In the genomic region with DNA sequence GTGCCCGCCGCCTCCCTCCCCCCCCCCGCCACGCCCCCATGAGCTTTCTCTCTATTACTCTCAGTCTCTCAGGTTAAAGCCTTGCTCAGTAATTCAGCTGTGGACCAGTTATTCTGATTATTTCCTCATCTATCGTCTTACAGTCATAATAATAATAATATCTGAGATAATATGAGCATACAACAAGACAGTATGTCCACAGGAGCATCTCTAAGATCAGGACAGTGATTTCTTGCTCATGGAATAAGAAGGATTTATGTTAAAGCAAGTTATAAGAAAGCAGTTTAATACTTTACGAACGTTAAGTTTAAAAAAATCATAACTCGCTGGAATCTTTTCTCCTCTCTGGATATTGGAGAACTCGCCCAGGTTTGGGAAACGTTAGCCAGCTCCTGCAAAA, we compare ENCODE assay signal across 8 cellular contexts. TPM values are rescaled to one million over a fixed set of nuclear protein-coding genes. Genes with fewer than 3 reads are reported as not detected.
DNase-seq lines count a peak whose midpoint lies in the region; ATAC-seq and TF ChIP-seq lines count a peak whose summit lies in the region.

No MANE protein-coding gene starts in this region.

- H3K9me3 ChIP-seq in liver (ENCODE audit: control insufficient read depth in 4 of 4, low read length in 3 of 4) = no peaks in the 10 kb centered on the region

- no peaks in the 10 kb centered on the region for H3K36me3 ChIP-seq in liver (ENCODE audit: control insufficient read depth in 4 of 4, insufficient read depth in 3 of 4, low read depth in 1 of 4, low read length in 3 of 4)

- ATAC-seq in GM18520 (IDR thresholded peaks at IDR 0.05; ENCODE audit: unreplicated experiment) = no peak

- TF ChIP-seq CTCF in brain (conservative IDR thresholded peaks at IDR 0.05) (no peak), liver (IDR thresholded peaks at IDR 0.05; ENCODE audit: low read depth, low read length, missing input control) (no peak)

- DNase-seq in T-helper 2 cell treated with Interferon-gamma antibody and Interleukin-4, amounts not matched to agents 5 μg/mL and 100 μg/mL, for 36 hours (ENCODE audit: low spot score) = no peak
- DNase-seq in T-helper 2 cell = no peak
- no peak for DNase-seq in NCI-H774 (lab: John Stamatoyannopoulos, UW)
- DNase-seq in erythroblast (lab: John Stamatoyannopoulos, UW) = no peak

- H3K9me3 Mint-ChIP-seq in T-helper 2 cell treated with Interferon-gamma antibody and Interleukin-4, amounts not matched to agents 5 μg/mL and 100 μg/mL, for 36 hours = no peaks in the 10 kb centered on the region
- H3K9me3 Mint-ChIP-seq in brain = peaks cover 0 to 8% (median 0%) of the 10 kb centered on the region in 5 experiments

- 4% methylated on average over 10 of the region's 10 CpGs for WGBS in liver

- peaks cover 7% of the 10 kb centered on the region for H3K4me1 Mint-ChIP-seq in T-helper 2 cell treated with Interferon-gamma antibody and Interleukin-4, amounts not matched to agents 5 μg/mL and 100 μg/mL, for 36 hours (ENCODE audit: low read depth)
- peaks cover 75% of the 10 kb centered on the region for H3K4me1 Mint-ChIP-seq in brain

- H3K27me3 ChIP-seq in liver (ENCODE audit: control insufficient read depth in 4 of 4, insufficient read depth in 4 of 4, low read length in 3 of 4) = no peaks in the 10 kb centered on the region

- peaks cover 17% of the 10 kb centered on the region for H3K27me3 Mint-ChIP-seq in T-helper 2 cell treated with Interferon-gamma antibody and Interleukin-4, amounts not matched to agents 5 μg/mL and 100 μg/mL, for 36 hours (ENCODE audit: low read depth)
- H3K27me3 Mint-ChIP-seq in brain = peaks cover 8% of the 10 kb centered on the region

- H3K9ac ChIP-seq in liver (ENCODE audit: low read depth in 1 of 2, low read length in 2 of 2) = peak overlapping the region; percentile 56 to 80

- TF ChIP-seq RAD21 in liver (IDR thresholded peaks at IDR 0.05) = no peak

- H3K36me3 Mint-ChIP-seq in T-helper 2 cell treated with Interferon-gamma antibody and Interleukin-4, amounts not matched to agents 5 μg/mL and 100 μg/mL, for 36 hours (ENCODE audit: low read depth) = no peaks in the 10 kb centered on the region
- peaks cover 5% of the 10 kb centered on the region for H3K36me3 Mint-ChIP-seq in brain

- H3K4me1 ChIP-seq in liver (ENCODE audit: control insufficient read depth in 4 of 4, insufficient read depth in 4 of 4, low read length in 3 of 4) = peaks cover 4 to 35% (median 17%) of the 10 kb centered on the region in 4 donors

- H3K4me3 Mint-ChIP-seq in T-helper 2 cell treated with Interferon-gamma antibody and Interleukin-4, amounts not matched to agents 5 μg/mL and 100 μg/mL, for 36 hours = peak overlapping the region; percentile 77
- H3K4me3 Mint-ChIP-seq in brain = peak overlapping the region; percentile 88 to 93 (median 91)

- peak overlapping the region; percentile 5 to 51 (median 28) for H3K4me3 ChIP-seq in liver (ENCODE audit: low read depth in 1 of 3, low read length in 3 of 3)

- H3K27ac ChIP-seq in liver (ENCODE audit: low read depth in 1 of 2, low read length in 2 of 2) (peak overlapping the region; percentile 72 to 91), temporal lobe (ENCODE audit: low read depth, low read length) (peak overlapping the region; percentile 87)

- TF ChIP-seq POLR2A in erythroblast (IDR thresholded peaks at IDR 0.05; ENCODE audit: low read length) = no peak

- H3K27ac Mint-ChIP-seq in T-helper 2 cell treated with Interferon-gamma antibody and Interleukin-4, amounts not matched to agents 5 μg/mL and 100 μg/mL, for 36 hours = peak overlapping the region; percentile 4
- peak overlapping the region; percentile 87 to 98 (median 96) for H3K27ac Mint-ChIP-seq in brain

TF ChIP-seq in liver, 16 proteins besides CTCF, POLR2A, EP300 and RAD21:
- TF ChIP-seq GABPA (IDR thresholded peaks at IDR 0.05 in 1 of 2, conservative IDR thresholded peaks at IDR 0.05 in 1 of 2) (no peak), NR2F2 (IDR thresholded peaks at IDR 0.05) (no peak), TAF1 (conservative IDR thresholded peaks at IDR 0.05) (no peak), SP1 (IDR thresholded peaks at IDR 0.05) (no peak), JUND (IDR thresholded peaks at IDR 0.05) (no peak), HNF4G (IDR thresholded peaks at IDR 0.05) (no peak), FOXA2 (IDR thresholded peaks at IDR 0.05) (no peak), EGR1 (IDR thresholded peaks at IDR 0.05; ENCODE audit: low read depth in 2 of 2) (no peak), FOXA1 (IDR thresholded peaks at IDR 0.05) (no peak), RXRA (IDR thresholded peaks at IDR 0.05) (no peak), YY1 (IDR thresholded peaks at IDR 0.05) (no peak), HNF4A (conservative IDR thresholded peaks at IDR 0.05) (no peak)
- TF ChIP-seq, protein P1, sequence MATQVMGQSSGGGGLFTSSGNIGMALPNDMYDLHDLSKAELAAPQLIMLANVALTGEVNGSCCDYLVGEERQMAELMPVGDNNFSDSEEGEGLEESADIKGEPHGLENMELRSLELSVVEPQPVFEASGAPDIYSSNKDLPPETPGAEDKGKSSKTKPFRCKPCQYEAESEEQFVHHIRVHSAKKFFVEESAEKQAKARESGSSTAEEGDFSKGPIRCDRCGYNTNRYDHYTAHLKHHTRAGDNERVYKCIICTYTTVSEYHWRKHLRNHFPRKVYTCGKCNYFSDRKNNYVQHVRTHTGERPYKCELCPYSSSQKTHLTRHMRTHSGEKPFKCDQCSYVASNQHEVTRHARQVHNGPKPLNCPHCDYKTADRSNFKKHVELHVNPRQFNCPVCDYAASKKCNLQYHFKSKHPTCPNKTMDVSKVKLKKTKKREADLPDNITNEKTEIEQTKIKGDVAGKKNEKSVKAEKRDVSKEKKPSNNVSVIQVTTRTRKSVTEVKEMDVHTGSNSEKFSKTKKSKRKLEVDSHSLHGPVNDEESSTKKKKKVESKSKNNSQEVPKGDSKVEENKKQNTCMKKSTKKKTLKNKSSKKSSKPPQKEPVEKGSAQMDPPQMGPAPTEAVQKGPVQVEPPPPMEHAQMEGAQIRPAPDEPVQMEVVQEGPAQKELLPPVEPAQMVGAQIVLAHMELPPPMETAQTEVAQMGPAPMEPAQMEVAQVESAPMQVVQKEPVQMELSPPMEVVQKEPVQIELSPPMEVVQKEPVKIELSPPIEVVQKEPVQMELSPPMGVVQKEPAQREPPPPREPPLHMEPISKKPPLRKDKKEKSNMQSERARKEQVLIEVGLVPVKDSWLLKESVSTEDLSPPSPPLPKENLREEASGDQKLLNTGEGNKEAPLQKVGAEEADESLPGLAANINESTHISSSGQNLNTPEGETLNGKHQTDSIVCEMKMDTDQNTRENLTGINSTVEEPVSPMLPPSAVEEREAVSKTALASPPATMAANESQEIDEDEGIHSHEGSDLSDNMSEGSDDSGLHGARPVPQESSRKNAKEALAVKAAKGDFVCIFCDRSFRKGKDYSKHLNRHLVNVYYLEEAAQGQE (IDR thresholded peaks at IDR 0.05) = no peak
- TF ChIP-seq, protein P2, sequence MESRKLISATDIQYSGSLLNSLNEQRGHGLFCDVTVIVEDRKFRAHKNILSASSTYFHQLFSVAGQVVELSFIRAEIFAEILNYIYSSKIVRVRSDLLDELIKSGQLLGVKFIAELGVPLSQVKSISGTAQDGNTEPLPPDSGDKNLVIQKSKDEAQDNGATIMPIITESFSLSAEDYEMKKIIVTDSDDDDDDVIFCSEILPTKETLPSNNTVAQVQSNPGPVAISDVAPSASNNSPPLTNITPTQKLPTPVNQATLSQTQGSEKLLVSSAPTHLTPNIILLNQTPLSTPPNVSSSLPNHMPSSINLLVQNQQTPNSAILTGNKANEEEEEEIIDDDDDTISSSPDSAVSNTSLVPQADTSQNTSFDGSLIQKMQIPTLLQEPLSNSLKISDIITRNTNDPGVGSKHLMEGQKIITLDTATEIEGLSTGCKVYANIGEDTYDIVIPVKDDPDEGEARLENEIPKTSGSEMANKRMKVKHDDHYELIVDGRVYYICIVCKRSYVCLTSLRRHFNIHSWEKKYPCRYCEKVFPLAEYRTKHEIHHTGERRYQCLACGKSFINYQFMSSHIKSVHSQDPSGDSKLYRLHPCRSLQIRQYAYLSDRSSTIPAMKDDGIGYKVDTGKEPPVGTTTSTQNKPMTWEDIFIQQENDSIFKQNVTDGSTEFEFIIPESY (IDR thresholded peaks at IDR 0.05) = no peak
- TF ChIP-seq, protein P3, sequence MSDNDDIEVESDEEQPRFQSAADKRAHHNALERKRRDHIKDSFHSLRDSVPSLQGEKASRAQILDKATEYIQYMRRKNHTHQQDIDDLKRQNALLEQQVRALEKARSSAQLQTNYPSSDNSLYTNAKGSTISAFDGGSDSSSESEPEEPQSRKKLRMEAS (IDR thresholded peaks at IDR 0.05) = no peak
- TF ChIP-seq, protein P4, sequence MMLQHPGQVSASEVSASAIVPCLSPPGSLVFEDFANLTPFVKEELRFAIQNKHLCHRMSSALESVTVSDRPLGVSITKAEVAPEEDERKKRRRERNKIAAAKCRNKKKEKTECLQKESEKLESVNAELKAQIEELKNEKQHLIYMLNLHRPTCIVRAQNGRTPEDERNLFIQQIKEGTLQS (IDR thresholded peaks at IDR 0.05) = no peak

RNA-seq across cellular contexts. Expression of a gene that starts 0.7 kb away (rescaled TPM):
- polyA plus RNA-seq in brain (ENCODE audit: insufficient read depth, low read depth, low replicate concordance) (8.8 TPM), liver (1 to 10 TPM; 3.1 to 6.8 TPM)
- total RNA-seq in liver (1 to 10 TPM; 5.2 to 8.3 TPM), temporal lobe (1.2 TPM)
